ENCODE assay signal across 8 cellular contexts in the genomic region with DNA sequence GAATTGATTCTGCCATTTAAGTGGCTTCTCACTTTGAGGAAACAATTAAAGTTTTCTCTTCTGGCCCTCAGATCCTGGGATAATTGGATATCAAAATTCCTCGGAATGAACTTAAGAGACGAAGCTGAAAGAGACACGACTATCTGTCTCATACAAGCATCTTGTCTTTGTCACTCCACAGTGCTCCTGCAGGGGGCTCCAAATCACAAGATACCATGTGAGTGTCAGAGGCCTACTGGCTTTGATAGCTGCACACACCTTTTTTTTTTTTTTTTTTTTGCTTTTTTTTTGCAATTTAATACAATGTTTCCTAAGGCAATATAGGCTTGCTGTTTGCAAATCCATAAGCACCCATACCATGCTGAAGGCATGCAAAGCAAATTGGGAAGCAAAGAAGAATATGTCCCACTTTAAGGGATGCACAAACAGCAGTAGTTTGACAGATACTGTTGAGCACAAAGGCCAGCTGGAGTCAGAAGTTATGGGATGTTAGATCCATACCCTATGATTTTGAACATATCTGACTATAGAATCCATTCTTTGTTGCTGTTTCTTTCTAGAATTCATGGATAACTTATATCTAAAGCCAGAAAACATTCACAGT.
DNase-seq lines count a peak whose midpoint lies in the region; ATAC-seq and TF ChIP-seq lines count a peak whose summit lies in the region.

No MANE protein-coding gene starts in this region.

- CTCF ChIA-PET in BJ (lab: Yijun Ruan, JAX), result no interaction called here

- no peak overlapping the region for H3K4me3 Mint-ChIP-seq in activated naive CD8-positive, alpha-beta T cell treated with anti-CD3 and anti-CD28 coated beads for 36 hours

- ATAC-seq in GM18511 (IDR thresholded peaks at IDR 0.05; ENCODE audit: unreplicated experiment) (peak; percentile 97), HG02884 (IDR thresholded peaks at IDR 0.05; ENCODE audit: unreplicated experiment) (peak; percentile 95)

- DNase-seq in BJ (ENCODE audit: low read depth) (no peak), NCI-H1694 (lab: John Stamatoyannopoulos, UW) (peak; percentile 38), lung microvascular endothelial cell (ENCODE audit: low read depth in 2 of 2) (peak; percentile 8 to 21), DMS153 treated with DMSO at 0.1 percent for 48 hours (lab: John Stamatoyannopoulos, UW; ENCODE audit: unreplicated experiment) (no peak)
- peak; percentile 32 for DNase-seq in activated naive CD8-positive, alpha-beta T cell treated with anti-CD3 and anti-CD28 coated beads for 36 hours
- DNase-seq in effector CD4-positive, alpha-beta T cell, result no peak

- H3K36me3 ChIP-seq in BJ (ENCODE audit: control insufficient read depth, insufficient read depth, low read length), result no peaks in the 10 kb centered on the region

- H3K9me3 Mint-ChIP-seq in activated naive CD8-positive, alpha-beta T cell treated with anti-CD3 and anti-CD28 coated beads for 36 hours, result peaks cover 1% of the 10 kb centered on the region

- no peak overlapping the region for H3K27ac Mint-ChIP-seq in activated naive CD8-positive, alpha-beta T cell treated with anti-CD3 and anti-CD28 coated beads for 36 hours

- no peaks in the 10 kb centered on the region for H3K27me3 ChIP-seq in BJ (ENCODE audit: control insufficient read depth, insufficient read depth, low read length)

- no peak overlapping the region for H3K4me3 ChIP-seq in BJ (ENCODE audit: low read depth, low read length)

- peaks cover 3% of the 10 kb centered on the region for H3K27me3 Mint-ChIP-seq in activated naive CD8-positive, alpha-beta T cell treated with anti-CD3 and anti-CD28 coated beads for 36 hours

- TF ChIP-seq CTCF in BJ (IDR thresholded peaks at IDR 0.05; ENCODE audit: insufficient read depth, low read depth, low read length), result peak; percentile 28; the same call in 1 of the 2 replicates

- H3K4me1 Mint-ChIP-seq in activated naive CD8-positive, alpha-beta T cell treated with anti-CD3 and anti-CD28 coated beads for 36 hours, result no peaks in the 10 kb centered on the region

- no peaks in the 10 kb centered on the region for H3K36me3 Mint-ChIP-seq in activated naive CD8-positive, alpha-beta T cell treated with anti-CD3 and anti-CD28 coated beads for 36 hours

- POLR2A ChIA-PET in BJ (lab: Charles Lee), result no interaction called here

Comparison
In these comparisons a context has a peak if more than half of its experiments do, and no peak if none do; other contexts are left out.
1. DNase-seq: peak in NCI-H1694 (single experiment), activated naive CD8-positive, alpha-beta T cell treated with anti-CD3 and anti-CD28 coated beads for 36 hours (single experiment) and lung microvascular endothelial cell (2 of 2); none in BJ (single experiment), DMS153 treated with DMSO at 0.1 percent for 48 hours (single experiment) and effector CD4-positive, alpha-beta T cell (single experiment).